In the genomic region with DNA sequence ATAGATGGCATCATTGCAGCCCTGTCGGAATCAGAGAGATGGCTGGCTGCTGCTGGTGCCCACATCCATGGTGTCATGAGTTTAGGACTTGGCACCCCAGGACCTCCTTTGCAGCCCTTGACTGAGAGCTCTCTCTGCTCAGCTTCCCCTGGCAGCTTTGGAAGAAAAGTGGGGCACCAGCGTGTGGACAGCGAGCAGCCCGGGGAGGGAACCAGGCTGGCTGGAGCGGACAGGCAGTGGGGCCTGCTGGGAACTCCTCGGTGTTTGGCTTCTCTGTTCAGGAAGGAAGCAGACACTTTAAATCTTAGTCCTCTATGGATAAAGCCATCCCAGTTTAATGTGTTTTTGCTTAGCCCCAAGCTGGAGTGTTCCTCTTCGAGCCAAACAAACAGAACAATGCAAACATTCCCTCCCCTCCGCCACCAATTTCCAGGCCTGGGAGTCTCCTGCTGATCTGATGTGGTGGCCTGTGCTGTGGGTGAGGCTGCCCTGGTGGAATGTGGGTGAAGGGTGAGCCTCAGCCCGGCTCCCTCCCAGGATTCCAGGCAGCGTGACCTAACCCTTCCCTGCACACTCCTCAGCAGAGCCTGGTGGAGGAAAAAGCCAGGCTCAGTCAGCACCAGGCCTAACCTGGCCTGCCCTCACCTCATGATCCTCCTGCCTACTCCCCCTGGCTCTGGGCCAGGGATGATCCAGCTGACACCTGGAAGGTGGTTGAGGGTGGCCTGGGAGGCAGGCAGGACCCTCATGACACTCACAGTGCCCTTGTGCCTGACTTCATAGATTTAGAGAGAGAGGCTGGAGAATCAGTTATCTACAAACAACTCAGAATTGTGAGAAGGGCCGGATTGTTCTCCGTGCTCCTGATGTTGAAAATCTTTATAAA, we compare ENCODE assay signal across 1 cellular context.
A peak's percentile ranks its signal among the peaks of the same experiment; 100 is the strongest.
TF ChIP-seq lines count a peak whose summit lies in the region.

No MANE protein-coding gene starts in this region.

TF ChIP-seq in HepG2, 621 proteins besides CTCF, POLR2A, EP300 and RAD21 (continued from another document):
- TF ChIP-seq, protein P1, sequence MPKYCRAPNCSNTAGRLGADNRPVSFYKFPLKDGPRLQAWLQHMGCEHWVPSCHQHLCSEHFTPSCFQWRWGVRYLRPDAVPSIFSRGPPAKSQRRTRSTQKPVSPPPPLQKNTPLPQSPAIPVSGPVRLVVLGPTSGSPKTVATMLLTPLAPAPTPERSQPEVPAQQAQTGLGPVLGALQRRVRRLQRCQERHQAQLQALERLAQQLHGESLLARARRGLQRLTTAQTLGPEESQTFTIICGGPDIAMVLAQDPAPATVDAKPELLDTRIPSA (CRISPR knock-in tag; IDR thresholded peaks at IDR 0.05; ENCODE audit: borderline replicate concordance) = no peak
- TF ChIP-seq SOX5 (CRISPR knock-in tag; IDR thresholded peaks at IDR 0.05; ENCODE audit: borderline replicate concordance) = peak; percentile 30; the same call in 1 of the 2 replicates
